Comparison of ENCODE assay signal across 8 cellular contexts in genomic region chr2:96554293-96555145, GRCh38. TPM values are rescaled to one million over a fixed set of nuclear protein-coding genes. Genes with fewer than 3 reads are reported as not detected.
DNase-seq lines count a peak whose midpoint lies in the region; ATAC-seq and TF ChIP-seq lines count a peak whose summit lies in the region.

No MANE protein-coding gene starts in this region.

- no peak overlapping the region for H3K27ac ChIP-seq in DOHH2 (ENCODE audit: low read depth, low read length)
- H3K27ac ChIP-seq in OCI-LY1 (ENCODE audit: low read depth, low read length, poor library complexity, severe bottlenecking), result no peak overlapping the region

- H2AFZ ChIP-seq in OCI-LY1 (ENCODE audit: low read length), result no peak overlapping the region

- peaks cover 37% of the 10 kb centered on the region for H3K36me3 Mint-ChIP-seq in activated T-cell treated with anti-CD3 and anti-CD28 coated beads, Interleukin-2, amount 50 U/mL, for 24 hours (ENCODE audit: low read depth)
- no peaks in the 10 kb centered on the region for H3K36me3 Mint-ChIP-seq in natural killer cell treated with Interleukin-12 subunit alpha and Interleukin-12 subunit beta and Interleukin-15 and Interleukin-18, amount 100 ng/mL, for 72 hours
- no peaks in the 10 kb centered on the region for H3K36me3 Mint-ChIP-seq in type B pancreatic cell

- H3K36me3 ChIP-seq in DOHH2 (ENCODE audit: control insufficient read depth, low read length) (no peaks in the 10 kb centered on the region), OCI-LY1 (ENCODE audit: insufficient read depth, low read length) (no peaks in the 10 kb centered on the region)

- H3K4me3 ChIP-seq in DOHH2 (ENCODE audit: low read length) (peak overlapping the region; percentile 34), OCI-LY1 (ENCODE audit: low read depth, low read length, poor library complexity, severe bottlenecking) (peak overlapping the region; percentile 24)

- H4K20me1 ChIP-seq in DOHH2 (ENCODE audit: control insufficient read depth, insufficient read depth, low read depth, low read length) (no peaks in the 10 kb centered on the region), OCI-LY1 (ENCODE audit: insufficient read depth, low read length) (no peaks in the 10 kb centered on the region)

- TF ChIP-seq CTCF in DOHH2 (IDR thresholded peaks at IDR 0.05; ENCODE audit: low read depth, low read length, poor library complexity, severe bottlenecking) (peak; percentile 97), OCI-LY1 (IDR thresholded peaks at IDR 0.05; ENCODE audit: low read length) (peak; percentile 94), type B pancreatic cell (conservative IDR thresholded peaks at IDR 0.05) (peak; percentile 98)

- no peak overlapping the region for H3K4me3 Mint-ChIP-seq in activated T-cell treated with anti-CD3 and anti-CD28 coated beads, Interleukin-2, amount 50 U/mL, for 24 hours
- no peak overlapping the region for H3K4me3 Mint-ChIP-seq in natural killer cell treated with Interleukin-12 subunit alpha and Interleukin-12 subunit beta and Interleukin-15 and Interleukin-18, amount 100 ng/mL, for 72 hours
- H3K4me3 Mint-ChIP-seq in type B pancreatic cell, result no peak overlapping the region

- ATAC-seq in HG02759 (IDR thresholded peaks at IDR 0.05; ENCODE audit: unreplicated experiment), result peak; percentile 63
- ATAC-seq in natural killer cell treated with Interleukin-12 subunit alpha and Interleukin-12 subunit beta and Interleukin-15 and Interleukin-18, amount 100 ng/mL, for 72 hours, result peak; percentile 48 to 72
- no peak for ATAC-seq in HG03460 (IDR thresholded peaks at IDR 0.05; ENCODE audit: unreplicated experiment)

- H3K9me3 ChIP-seq in DOHH2 (ENCODE audit: control insufficient read depth, insufficient read depth, low read length) (no peaks in the 10 kb centered on the region), OCI-LY1 (ENCODE audit: low read length) (no peaks in the 10 kb centered on the region)

- no peaks in the 10 kb centered on the region for H3K27me3 Mint-ChIP-seq in activated T-cell treated with anti-CD3 and anti-CD28 coated beads, Interleukin-2, amount 50 U/mL, for 24 hours
- H3K27me3 Mint-ChIP-seq in natural killer cell treated with Interleukin-12 subunit alpha and Interleukin-12 subunit beta and Interleukin-15 and Interleukin-18, amount 100 ng/mL, for 72 hours, result no peaks in the 10 kb centered on the region
- H3K27me3 Mint-ChIP-seq in type B pancreatic cell, result no peaks in the 10 kb centered on the region

- peaks cover 50% of the 10 kb centered on the region for H3K4me1 Mint-ChIP-seq in activated T-cell treated with anti-CD3 and anti-CD28 coated beads, Interleukin-2, amount 50 U/mL, for 24 hours (ENCODE audit: low read depth)
- peaks cover 15 to 34% of the 10 kb centered on the region in 2 donors for H3K4me1 Mint-ChIP-seq in natural killer cell treated with Interleukin-12 subunit alpha and Interleukin-12 subunit beta and Interleukin-15 and Interleukin-18, amount 100 ng/mL, for 72 hours (ENCODE audit: low read depth in 2 of 2)
- peaks cover 11% of the 10 kb centered on the region for H3K4me1 Mint-ChIP-seq in type B pancreatic cell (ENCODE audit: unreplicated experiment)

- H3K79me2 ChIP-seq in DOHH2 (ENCODE audit: control insufficient read depth, low read length) (no peaks in the 10 kb centered on the region), OCI-LY1 (ENCODE audit: insufficient read depth, low read length) (no peaks in the 10 kb centered on the region)

- H3F3A ChIP-seq in DOHH2 (ENCODE audit: control insufficient read depth, insufficient read depth) (no peaks in the 10 kb centered on the region), OCI-LY1 (ENCODE audit: insufficient read depth, low read length) (no peaks in the 10 kb centered on the region)

- H3K27ac Mint-ChIP-seq in activated T-cell treated with anti-CD3 and anti-CD28 coated beads, Interleukin-2, amount 50 U/mL, for 24 hours, result peak overlapping the region; percentile 79
- peak overlapping the region in 1 of 2 donors; percentile 86 for H3K27ac Mint-ChIP-seq in natural killer cell treated with Interleukin-12 subunit alpha and Interleukin-12 subunit beta and Interleukin-15 and Interleukin-18, amount 100 ng/mL, for 72 hours
- no peak overlapping the region for H3K27ac Mint-ChIP-seq in type B pancreatic cell

- peaks cover 4% of the 10 kb centered on the region for H3K9me3 Mint-ChIP-seq in activated T-cell treated with anti-CD3 and anti-CD28 coated beads, Interleukin-2, amount 50 U/mL, for 24 hours
- H3K9me3 Mint-ChIP-seq in natural killer cell treated with Interleukin-12 subunit alpha and Interleukin-12 subunit beta and Interleukin-15 and Interleukin-18, amount 100 ng/mL, for 72 hours, result no peaks in the 10 kb centered on the region
- peaks cover 4% of the 10 kb centered on the region for H3K9me3 Mint-ChIP-seq in type B pancreatic cell

- no peaks in the 10 kb centered on the region for H3K27me3 ChIP-seq in DOHH2 (ENCODE audit: control insufficient read depth, low read length)
- no peaks in the 10 kb centered on the region for H3K27me3 ChIP-seq in OCI-LY1 (ENCODE audit: insufficient read depth, low read length)

- DNase-seq in activated T-cell treated with anti-CD3 and anti-CD28 coated beads, Interleukin-2, amount 50 U/mL, for 24 hours, result peak; percentile 83
- DNase-seq in fibroblast of gingiva (ENCODE audit: low read depth) (peak; percentile 64), type B pancreatic cell (ENCODE audit: extremely low spot score, unreplicated experiment) (no peak)
- DNase-seq in natural killer cell treated with Interleukin-12 subunit alpha and Interleukin-12 subunit beta and Interleukin-15 and Interleukin-18, amount 100 ng/mL, for 72 hours (ENCODE audit: low spot score), result peak; percentile 63

- peaks cover 6% of the 10 kb centered on the region for H3K4me1 ChIP-seq in DOHH2 (ENCODE audit: control insufficient read depth, low read length)
- H3K4me1 ChIP-seq in OCI-LY1 (ENCODE audit: insufficient read depth, low read length, severe bottlenecking), result no peaks in the 10 kb centered on the region

- no peak overlapping the region for H3K9ac ChIP-seq in OCI-LY1 (ENCODE audit: low read length)

- H3K4me2 ChIP-seq in DOHH2 (ENCODE audit: low read length) (peak overlapping the region; percentile 41), OCI-LY1 (ENCODE audit: low read length) (peak overlapping the region; percentile 41)

- H3K9me2 ChIP-seq in DOHH2 (replicated peaks; ENCODE audit: control insufficient read depth, low read length), result no peaks in the 10 kb centered on the region
- no peaks in the 10 kb centered on the region for H3K9me2 ChIP-seq in OCI-LY1 (ENCODE audit: low read depth, low read length)

RNA-seq across cellular contexts. Expression of gene ARID5A, which starts 18.0 kb away (rescaled TPM):
- 100 to 1,000 TPM in 1 of 2 donors, 10 to 100 TPM in 1; 81.4 to 115 TPM for total RNA-seq in natural killer cell treated with Interleukin-12 subunit alpha and Interleukin-12 subunit beta and Interleukin-15 and Interleukin-18, amount 100 ng/mL, for 72 hours
- 5.1 and 11.9 TPM in 2 replicates for total RNA-seq in type B pancreatic cell (ENCODE audit: low replicate concordance)

RNA-seq across cellular contexts. Expression of gene NEURL3, which starts 49.4 kb away (rescaled TPM):
- total RNA-seq in natural killer cell treated with Interleukin-12 subunit alpha and Interleukin-12 subunit beta and Interleukin-15 and Interleukin-18, amount 100 ng/mL, for 72 hours, result under 1 TPM in 1 of 2 donors, not detected in 1; 0.64 TPM
- 1.1 and 2.5 TPM in 2 replicates for total RNA-seq in type B pancreatic cell (ENCODE audit: low replicate concordance)
